ENCODE assay signal across 7 cellular contexts in genomic region chr9:38068866-38069628, GRCh38. TPM values are rescaled to one million over a fixed set of nuclear protein-coding genes. Genes with fewer than 3 reads are reported as not detected.
A peak's percentile ranks its signal among the peaks of the same experiment; 100 is the strongest.
DNase-seq lines count a peak whose midpoint lies in the region; ATAC-seq, FAIRE-seq and TF ChIP-seq lines count a peak whose summit lies in the region.

TSS of gene SHB (minus strand) at chr9:38069227. CDS start at chr9:38068645, 582 bp downstream.

- DNase-seq in NCI-H1930 (lab: John Stamatoyannopoulos, UW) (peak; percentile 79 to 88), kidney (peak; percentile 93)
- peak; percentile 67 to 79 (median 74) for DNase-seq in activated CD4-positive, CD25-positive, alpha-beta regulatory T cell (lab: John Stamatoyannopoulos, UW)
- peak; percentile 69 for DNase-seq in central memory CD4-positive, alpha-beta T cell
- peak; percentile 55 to 76 (median 57) for DNase-seq in stimulated activated CD4-positive, alpha-beta T cell treated with anti-CD3 and anti-CD28 coated beads, Interleukin-12 subunit alpha, Interleukin-12 subunit beta, amount 100 ng/mL, for 48 hours (ENCODE audit: low read depth in 2 of 3, low spot score in 1 of 3)

- H3K4me3 ChIP-seq in kidney (ENCODE audit: low read length in 2 of 2), result peak within 1 kb of the TSS; percentile 89

- no peaks in the 10 kb centered on the region for H3K9me3 ChIP-seq in kidney (ENCODE audit: control insufficient read depth in 1 of 2, low read length in 2 of 2)

- peak within 1 kb of the TSS; percentile 88 to 91 for H3K9ac ChIP-seq in kidney (ENCODE audit: low read length in 2 of 2)

- H3K36me3 ChIP-seq in kidney (ENCODE audit: control insufficient read depth in 1 of 2, insufficient read depth in 2 of 2, low read length in 2 of 2), result no peaks in the 10 kb centered on the region

- peak; percentile 66 for TF ChIP-seq POLR2A in GM15510 (IDR thresholded peaks at IDR 0.05; ENCODE audit: borderline replicate concordance, extremely low read depth, insufficient read length)

- ATAC-seq in HG02798 (IDR thresholded peaks at IDR 0.05; ENCODE audit: poor library complexity, unreplicated experiment), result peak; percentile 58

- TF ChIP-seq CTCF in kidney (IDR thresholded peaks at IDR 0.05; ENCODE audit: borderline replicate concordance, extremely low read depth, insufficient read depth), result no peak

- H3K27ac ChIP-seq in kidney (ENCODE audit: low read depth in 2 of 2, low read length in 2 of 2), result peak within 1 kb of the TSS; percentile 91 to 94

- no peak for FAIRE-seq in kidney (lab: Jason Lieb, UNC)

- intact Hi-C loops in kidney (cut with DNase I), result no loop called here

- H3K4me1 ChIP-seq in kidney (ENCODE audit: control insufficient read depth in 1 of 2, insufficient read depth in 1 of 2, low read depth in 1 of 2, low read length in 2 of 2), result peaks cover 2 to 17% of the 10 kb centered on the region in 2 donors

RNA-seq across cellular contexts. Expression of gene SHB, which starts in this region (rescaled TPM):
- 39.8 TPM for total RNA-seq in kidney
- 16.4 TPM for polyA plus RNA-seq in kidney (ENCODE audit: insufficient read depth, low read depth, low replicate concordance)

Comparison
In these comparisons a context has a peak if more than half of its experiments do, and no peak if none do; other contexts are left out.
1. Peak in every context shown above with its lines: DNase-seq, ATAC-seq, H3K4me3 ChIP-seq and H3K27ac ChIP-seq.